Comparison of ENCODE assay signal across 21 cellular contexts in genomic region chr11:69541001-69541285, GRCh38. TPM values are rescaled to one million over a fixed set of nuclear protein-coding genes. Genes with fewer than 3 reads are reported as not detected.
DNase-seq lines count a peak whose midpoint lies in the region; ATAC-seq, FAIRE-seq and TF ChIP-seq lines count a peak whose summit lies in the region.
"Had no signal": no experiment of that assay in that cellular context is flagged by ENCODE, and none has a peak within 500 bp of the region (broad histone marks: within the 10 kb centered on the region; RNA-seq: fewer than 3 reads in every experiment).

No MANE protein-coding gene starts in this region.

- H4K91ac ChIP-seq in mesenchymal stem cell (ENCODE audit: low read length) = no peak overlapping the region

- ATAC-seq in HG02571 (IDR thresholded peaks at IDR 0.05; ENCODE audit: unreplicated experiment) = no peak

- no peak overlapping the region for H3K4me2 ChIP-seq in mesenchymal stem cell (ENCODE audit: low read length, poor library complexity, severe bottlenecking)
- H3K4me2 ChIP-seq: GM23338 had no signal

- FAIRE-seq in kidney (lab: Jason Lieb, UNC) = no peak

- H2BK15ac ChIP-seq in mesenchymal stem cell (ENCODE audit: low read depth, poor library complexity, severe bottlenecking) = no peak overlapping the region

- H3K9ac ChIP-seq in mesenchymal stem cell (ENCODE audit: low read length) (peak overlapping the region; percentile 35), kidney (ENCODE audit: low read length in 2 of 2) (no peak overlapping the region)

- H3K14ac ChIP-seq in mesenchymal stem cell (ENCODE audit: low read length in 2 of 2) = no peak overlapping the region

- H2BK5ac ChIP-seq in mesenchymal stem cell (ENCODE audit: low read depth, low read length, poor library complexity, severe bottlenecking) = no peak overlapping the region

- H3K27ac ChIP-seq in mesenchymal stem cell (ENCODE audit: low read length, poor library complexity, severe bottlenecking) (no peak overlapping the region), thyroid gland (peak overlapping the region; percentile 63 to 88 (median 69)), kidney (ENCODE audit: low read depth in 2 of 2, low read length in 2 of 2) (no peak overlapping the region)
- H3K27ac ChIP-seq: SJCRH30 had no signal

- H2AK5ac ChIP-seq in mesenchymal stem cell (ENCODE audit: low read length, severe bottlenecking) = peak overlapping the region; percentile 1

- H2BK120ac ChIP-seq in mesenchymal stem cell (ENCODE audit: low read depth, low read length) = no peak overlapping the region

- peaks cover 20% of the 10 kb centered on the region for H3K4me1 ChIP-seq in mesenchymal stem cell (ENCODE audit: control insufficient read depth, insufficient read depth, low read depth, low read length)
- H3K4me1 ChIP-seq in thyroid gland = peaks cover 28 to 43% of the 10 kb centered on the region in 2 donors
- peaks cover 0 to 6% of the 10 kb centered on the region in 2 donors for H3K4me1 ChIP-seq in kidney (ENCODE audit: control insufficient read depth in 1 of 2, insufficient read depth in 1 of 2, low read depth in 1 of 2, low read length in 2 of 2)
- H3K4me1 ChIP-seq: Caco-2 had no signal

- no peak overlapping the region for H3K23ac ChIP-seq in mesenchymal stem cell (ENCODE audit: low read length in 2 of 2)

- no peak overlapping the region for H4K8ac ChIP-seq in mesenchymal stem cell (ENCODE audit: low read length)

- no peak overlapping the region for H3K18ac ChIP-seq in mesenchymal stem cell (ENCODE audit: low read depth in 1 of 2, low read length in 2 of 2)

- no peak for TF ChIP-seq POLR2A in thyroid gland (IDR thresholded peaks at IDR 0.05)

- no peak overlapping the region for H3K4me3 ChIP-seq in mesenchymal stem cell (ENCODE audit: insufficient read depth in 1 of 2, low read depth in 1 of 2, low read length in 2 of 2)
- no peak overlapping the region for H3K4me3 ChIP-seq in thyroid gland (replicated peaks in 1 of 3)
- no peak overlapping the region for H3K4me3 ChIP-seq in kidney (ENCODE audit: low read length in 2 of 2)
- H3K4me3 ChIP-seq: GM23338, SJCRH30 had no signal

- no peak for TF ChIP-seq CTCF in thyroid gland (IDR thresholded peaks at IDR 0.05)
- no peak for TF ChIP-seq CTCF in kidney (IDR thresholded peaks at IDR 0.05; ENCODE audit: borderline replicate concordance, extremely low read depth, insufficient read depth)

- H3K36me3 ChIP-seq in mesenchymal stem cell (ENCODE audit: control insufficient read depth in 1 of 2, insufficient read depth in 2 of 2, low read depth in 1 of 2, low read length in 2 of 2) = no peaks in the 10 kb centered on the region
- no peaks in the 10 kb centered on the region for H3K36me3 ChIP-seq in thyroid gland
- H3K36me3 ChIP-seq in kidney (ENCODE audit: control insufficient read depth in 1 of 2, insufficient read depth in 2 of 2, low read length in 2 of 2) = no peaks in the 10 kb centered on the region
- H3K36me3 ChIP-seq: SJCRH30 had no signal

- intact Hi-C loops in thyroid gland (cut with DNase I) = no loop called here
- intact Hi-C loops in kidney (cut with DNase I) = no loop called here

- 79% methylated on average over 4 of the region's 5 CpGs for WGBS in mesenchymal stem cell
- WGBS in thyroid gland, 2 donors = 84 to 93% methylated on average over 5 of the region's 5 CpGs

- DNase-seq in EH (ENCODE audit: low read depth) = peak; percentile 34
- peak; percentile 46 for DNase-seq in RPMI7951 (ENCODE audit: low read depth)
- no peak for DNase-seq in mesenchymal stem cell
- DNase-seq in thyroid gland = no peak
- DNase-seq in kidney = no peak
- DNase-seq in D341Med (ENCODE audit: low spot score) = no peak
- DNase-seq: DMS79, GDM1, KG1, NCI-H1092, NCI-H1694, NCI-H345, NCI-H526 treated with DMSO at 0.1 percent for 48 hours, RPMI8226, SJCRH30 had no signal

- H3K79me1 ChIP-seq in mesenchymal stem cell (replicated peaks; ENCODE audit: low read length, poor library complexity, severe bottlenecking) = no peaks in the 10 kb centered on the region

- H2BK12ac ChIP-seq in mesenchymal stem cell (ENCODE audit: low read length in 2 of 2) = no peak overlapping the region

- H2AFZ ChIP-seq in mesenchymal stem cell (ENCODE audit: low read depth, low read length) = no peak overlapping the region

- no peak overlapping the region for H3K4ac ChIP-seq in mesenchymal stem cell (ENCODE audit: low read depth in 1 of 2, low read length in 2 of 2)

- H3K27me3 ChIP-seq in mesenchymal stem cell (ENCODE audit: control insufficient read depth in 1 of 2, insufficient read depth in 1 of 2, low read length in 2 of 2) = peaks cover 12 to 21% of the 10 kb centered on the region in 2 experiments
- no peaks in the 10 kb centered on the region for H3K27me3 ChIP-seq in thyroid gland
- H3K27me3 ChIP-seq: SJCRH30 had no signal

- H3K9me3 ChIP-seq in mesenchymal stem cell (ENCODE audit: control insufficient read depth, low read length) (no peaks in the 10 kb centered on the region), thyroid gland (no peaks in the 10 kb centered on the region), kidney (ENCODE audit: control insufficient read depth in 1 of 2, low read length in 2 of 2) (no peaks in the 10 kb centered on the region)
- H3K9me3 ChIP-seq: Caco-2, SJCRH30 had no signal

RNA-seq across cellular contexts. Expression of gene LINC01488, which starts 59.5 kb away (rescaled TPM):
- not detected in 2 replicates for total RNA-seq in RPMI7951 (2014; rRNA removed; shearing (Covaris generic))
- polyA plus RNA-seq in mesenchymal stem cell (2013, experiment 1 of 2) = not detected
- polyA plus RNA-seq in mesenchymal stem cell (2013, experiment 2 of 2) = not detected
- not detected for total RNA-seq in thyroid gland
- total RNA-seq in kidney = not detected
- polyA plus RNA-seq in kidney (ENCODE audit: insufficient read depth, low read depth, low replicate concordance) = not detected
- total RNA-seq: Caco-2, GM23338, MCF 10A, OCI-LY7, SJCRH30 had no signal
- polyA plus RNA-seq: CD14-positive monocyte, GM23338 had no signal

Comparison
In these comparisons a context has a peak if more than half of its experiments do, and no peak if none do; other contexts are left out.
1. DNase-seq: peak in EH (single experiment) and RPMI7951 (single experiment); none in mesenchymal stem cell (single experiment), thyroid gland (0 of 2), kidney (single experiment) and D341Med (single experiment).
2. H3K27ac ChIP-seq: peak in thyroid gland (3 of 3); none in mesenchymal stem cell (single experiment) and kidney (0 of 2).